8 cellular contexts compared by ENCODE assay signal in the genomic region with DNA sequence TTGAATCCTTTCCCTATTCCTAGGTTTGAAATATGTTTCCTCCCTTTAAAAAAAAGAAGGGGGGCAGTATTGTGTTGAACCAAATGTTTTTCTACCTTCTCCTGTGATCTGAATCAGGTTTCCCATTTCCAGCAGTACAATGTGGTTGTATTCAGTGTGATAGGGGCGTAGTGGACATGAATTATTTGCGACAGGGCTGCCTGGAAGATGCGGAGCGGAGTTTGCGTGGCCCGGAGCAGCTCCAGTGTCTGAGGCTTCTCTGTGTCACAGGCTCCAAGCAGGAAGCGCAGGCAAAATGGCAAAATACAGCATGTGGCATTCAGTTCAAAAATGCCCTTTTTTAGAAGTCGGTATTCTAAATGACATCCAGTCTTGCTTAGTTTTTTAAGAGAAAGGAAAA.
DNase-seq lines count a peak whose midpoint lies in the region; ATAC-seq, FAIRE-seq and TF ChIP-seq lines count a peak whose summit lies in the region.

No MANE protein-coding gene starts in this region.

- H3K79me2 ChIP-seq in HepG2 (ENCODE audit: insufficient read depth, low read length): peaks cover 57% of the 10 kb centered on the region

- H3K27me3 ChIP-seq in HepG2 (ENCODE audit: control insufficient read depth in 1 of 2, insufficient read depth in 2 of 2, low read length in 2 of 2): no peaks in the 10 kb centered on the region

- BruUV-seq in HepG2 (replicated peaks; lab: Mats Ljungman, UMichigan): no TSS peak

- H3K4me3 ChIP-seq in HepG2 (replicated peaks in 1 of 3; ENCODE audit: insufficient read depth in 1 of 3, low read depth in 2 of 3, low read length in 3 of 3): peak overlapping the region in 2 of 3 experiments; percentile 69 to 74; a peak in 4 of 6 replicates

- no peak overlapping the region for H2AFZ ChIP-seq in HepG2 (ENCODE audit: low read length)

- TF ChIP-seq RAD21 in HepG2 (CRISPR knock-in tag; IDR thresholded peaks at IDR 0.05): no peak

- H3K27ac ChIP-seq in HepG2 (ENCODE audit: extremely low read length, insufficient read depth, low read length): no peak overlapping the region

- peaks cover 33% of the 10 kb centered on the region for H3K4me1 ChIP-seq in HepG2 (ENCODE audit: insufficient read depth, low read length)

- CTCF ChIA-PET in GM10248 (lab: Yijun Ruan, JAX) (no interaction called here), HepG2 (lab: Yijun Ruan, JAX; ENCODE audit: low intra/inter-chr PET ratio, low total read pairs) (no interaction called here)

- TF ChIP-seq CTCF in GM10248 (IDR thresholded peaks at IDR 0.05; ENCODE audit: control extremely low read depth, extremely low read depth, low read depth, missing control alignments): no peak
- no peak for TF ChIP-seq CTCF in HepG2 (CRISPR knock-in tag; IDR thresholded peaks at IDR 0.05)

- in situ Hi-C loops in HepG2 (cut with HindIII; ENCODE audit: extremely low pct_ligation_motif_present, low pct_unique_long_range_greater_than_20kb): no loop called here

- peak overlapping the region; percentile 80 for H3K4me2 ChIP-seq in HepG2 (ENCODE audit: low read depth, low read length)

- no peak for TF ChIP-seq POLR2A in HepG2 (IDR thresholded peaks at IDR 0.05; ENCODE audit: insufficient read depth in 1 of 2, low read depth in 2 of 2, low read length in 2 of 2)

- 61% methylated on average over 8 of the region's 8 CpGs for WGBS in HepG2 (ENCODE audit: low lambda C conversion rate)

- peak; percentile 43 for ATAC-seq in HG03354 (IDR thresholded peaks at IDR 0.05; ENCODE audit: poor library complexity, severe bottlenecking, unreplicated experiment)
- ATAC-seq in HepG2: peak; percentile 6; the same call in 1 of the 3 replicates

- intact Hi-C loops in HepG2 (cut with micrococcal nuclease; ENCODE audit: unreplicated experiment): no loop called here

- POLR2A ChIA-PET in GM10248 (lab: Yijun Ruan, JAX): no interaction called here
- POLR2A ChIA-PET in HepG2 (lab: Yijun Ruan, JAX): no interaction called here

- no peak overlapping the region for H3K9ac ChIP-seq in HepG2 (ENCODE audit: insufficient read depth, low read depth, low read length)

- peak; percentile 52 for DNase-seq in GM10248 (ENCODE audit: extremely low spot score)
- peak; percentile 38 for DNase-seq in NCI-H510A (lab: John Stamatoyannopoulos, UW)
- peak; percentile 85 for DNase-seq in activated CD4-positive, alpha-beta T cell treated with anti-CD3 and anti-CD28 coated beads for 48 hours
- peak; percentile 97 for DNase-seq in dermis blood vessel endothelial cell
- DNase-seq in HepG2 (ENCODE audit: low spot score): peak; percentile 29
- peak; percentile 73 for DNase-seq in stimulated activated CD4-positive, alpha-beta T cell treated with anti-CD3 and anti-CD28 coated beads, Interleukin-1b, Interleukin-23, amount 100 ng/mL, for 48 hours
- no peak for DNase-seq in mesenteric fat pad (ENCODE audit: low spot score)

- no peaks in the 10 kb centered on the region for H3K36me3 ChIP-seq in HepG2 (replicated peaks in 1 of 2; ENCODE audit: control insufficient read depth in 1 of 2, insufficient read depth in 2 of 2, low read length in 2 of 2)

- H3K9me3 ChIP-seq in HepG2 (ENCODE audit: low read length): no peaks in the 10 kb centered on the region

- TF ChIP-seq EP300 in HepG2 (IDR thresholded peaks at IDR 0.05; ENCODE audit: low read depth in 2 of 2, low read length in 2 of 2) (no peak), HepG2 (CRISPR knock-in tag; IDR thresholded peaks at IDR 0.05; ENCODE audit: borderline replicate concordance) (no peak)

- FAIRE-seq in HepG2 (lab: Jason Lieb, UNC): no peak

- peaks cover 68% of the 10 kb centered on the region for H4K20me1 ChIP-seq in HepG2 (ENCODE audit: insufficient read depth, low read length)

TF ChIP-seq in HepG2, 621 proteins besides CTCF, POLR2A, EP300 and RAD21 (continues in another document):
- TF ChIP-seq AKAP8 (CRISPR knock-in tag; IDR thresholded peaks at IDR 0.05) (no peak), POLR2AphosphoS5 (IDR thresholded peaks at IDR 0.05; ENCODE audit: low read depth, low read length) (no peak), NR2F6 (IDR thresholded peaks at IDR 0.05) (no peak), NR2F6 (CRISPR knock-in tag; IDR thresholded peaks at IDR 0.05) (no peak), HES4 (CRISPR knock-in tag; IDR thresholded peaks at IDR 0.05; ENCODE audit: borderline replicate concordance) (no peak)
- TF ChIP-seq, protein P1, sequence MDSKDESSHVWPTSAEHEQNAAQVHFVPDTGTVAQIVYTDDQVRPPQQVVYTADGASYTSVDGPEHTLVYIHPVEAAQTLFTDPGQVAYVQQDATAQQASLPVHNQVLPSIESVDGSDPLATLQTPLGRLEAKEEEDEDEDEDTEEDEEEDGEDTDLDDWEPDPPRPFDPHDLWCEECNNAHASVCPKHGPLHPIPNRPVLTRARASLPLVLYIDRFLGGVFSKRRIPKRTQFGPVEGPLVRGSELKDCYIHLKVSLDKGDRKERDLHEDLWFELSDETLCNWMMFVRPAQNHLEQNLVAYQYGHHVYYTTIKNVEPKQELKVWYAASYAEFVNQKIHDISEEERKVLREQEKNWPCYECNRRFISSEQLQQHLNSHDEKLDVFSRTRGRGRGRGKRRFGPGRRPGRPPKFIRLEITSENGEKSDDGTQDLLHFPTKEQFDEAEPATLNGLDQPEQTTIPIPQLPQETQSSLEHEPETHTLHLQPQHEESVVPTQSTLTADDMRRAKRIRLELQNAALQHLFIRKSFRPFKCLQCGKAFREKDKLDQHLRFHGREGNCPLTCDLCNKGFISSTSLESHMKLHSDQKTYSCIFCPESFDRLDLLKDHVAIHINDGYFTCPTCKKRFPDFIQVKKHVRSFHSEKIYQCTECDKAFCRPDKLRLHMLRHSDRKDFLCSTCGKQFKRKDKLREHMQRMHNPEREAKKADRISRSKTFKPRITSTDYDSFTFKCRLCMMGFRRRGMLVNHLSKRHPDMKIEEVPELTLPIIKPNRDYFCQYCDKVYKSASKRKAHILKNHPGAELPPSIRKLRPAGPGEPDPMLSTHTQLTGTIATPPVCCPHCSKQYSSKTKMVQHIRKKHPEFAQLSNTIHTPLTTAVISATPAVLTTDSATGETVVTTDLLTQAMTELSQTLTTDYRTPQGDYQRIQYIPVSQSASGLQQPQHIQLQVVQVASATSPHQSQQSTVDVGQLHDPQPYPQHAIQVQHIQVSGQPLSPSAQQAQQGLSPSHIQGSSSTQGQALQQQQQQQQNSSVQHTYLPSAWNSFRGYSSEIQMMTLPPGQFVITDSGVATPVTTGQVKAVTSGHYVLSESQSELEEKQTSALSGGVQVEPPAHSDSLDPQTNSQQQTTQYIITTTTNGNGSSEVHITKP (CRISPR knock-in tag; IDR thresholded peaks at IDR 0.05; ENCODE audit: low read depth): no peak
- TF ChIP-seq, protein P2, sequence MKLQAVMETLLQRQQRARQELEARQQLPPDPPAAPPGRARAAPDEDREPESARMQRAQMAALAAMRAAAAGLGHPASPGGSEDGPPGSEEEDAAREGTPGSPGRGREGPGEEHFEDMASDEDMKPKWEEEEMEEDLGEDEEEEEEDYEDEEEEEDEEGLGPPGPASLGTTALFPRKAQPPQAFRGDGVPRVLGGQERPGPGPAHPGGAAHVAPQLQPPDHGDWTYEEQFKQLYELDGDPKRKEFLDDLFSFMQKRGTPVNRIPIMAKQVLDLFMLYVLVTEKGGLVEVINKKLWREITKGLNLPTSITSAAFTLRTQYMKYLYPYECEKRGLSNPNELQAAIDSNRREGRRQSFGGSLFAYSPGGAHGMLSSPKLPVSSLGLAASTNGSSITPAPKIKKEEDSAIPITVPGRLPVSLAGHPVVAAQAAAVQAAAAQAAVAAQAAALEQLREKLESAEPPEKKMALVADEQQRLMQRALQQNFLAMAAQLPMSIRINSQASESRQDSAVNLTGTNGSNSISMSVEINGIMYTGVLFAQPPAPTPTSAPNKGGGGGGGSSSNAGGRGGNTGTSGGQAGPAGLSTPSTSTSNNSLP (IDR thresholded peaks at IDR 0.05; ENCODE audit: low read depth, low read length): no peak; the same call in 1 of the 2 replicates
- TF ChIP-seq, protein P3, sequence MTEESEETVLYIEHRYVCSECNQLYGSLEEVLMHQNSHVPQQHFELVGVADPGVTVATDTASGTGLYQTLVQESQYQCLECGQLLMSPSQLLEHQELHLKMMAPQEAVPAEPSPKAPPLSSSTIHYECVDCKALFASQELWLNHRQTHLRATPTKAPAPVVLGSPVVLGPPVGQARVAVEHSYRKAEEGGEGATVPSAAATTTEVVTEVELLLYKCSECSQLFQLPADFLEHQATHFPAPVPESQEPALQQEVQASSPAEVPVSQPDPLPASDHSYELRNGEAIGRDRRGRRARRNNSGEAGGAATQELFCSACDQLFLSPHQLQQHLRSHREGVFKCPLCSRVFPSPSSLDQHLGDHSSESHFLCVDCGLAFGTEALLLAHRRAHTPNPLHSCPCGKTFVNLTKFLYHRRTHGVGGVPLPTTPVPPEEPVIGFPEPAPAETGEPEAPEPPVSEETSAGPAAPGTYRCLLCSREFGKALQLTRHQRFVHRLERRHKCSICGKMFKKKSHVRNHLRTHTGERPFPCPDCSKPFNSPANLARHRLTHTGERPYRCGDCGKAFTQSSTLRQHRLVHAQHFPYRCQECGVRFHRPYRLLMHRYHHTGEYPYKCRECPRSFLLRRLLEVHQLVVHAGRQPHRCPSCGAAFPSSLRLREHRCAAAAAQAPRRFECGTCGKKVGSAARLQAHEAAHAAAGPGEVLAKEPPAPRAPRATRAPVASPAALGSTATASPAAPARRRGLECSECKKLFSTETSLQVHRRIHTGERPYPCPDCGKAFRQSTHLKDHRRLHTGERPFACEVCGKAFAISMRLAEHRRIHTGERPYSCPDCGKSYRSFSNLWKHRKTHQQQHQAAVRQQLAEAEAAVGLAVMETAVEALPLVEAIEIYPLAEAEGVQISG (CRISPR knock-in tag; IDR thresholded peaks at IDR 0.05): no peak
